In genomic region chr4:23782778-23783455, GRCh38 we compare ENCODE assay signal across 19 cellular contexts.
"Had no signal": no experiment of that assay in that cellular context is flagged by ENCODE, and none has a peak within 500 bp of the region (broad histone marks: within the 10 kb centered on the region; RNA-seq: fewer than 3 reads in every experiment).

No MANE protein-coding gene starts in this region.

- H3K4me1 Mint-ChIP-seq: activated CD4-positive, alpha-beta T cell treated with anti-CD3 and anti-CD28 coated beads, Interleukin-2, amount 10 ng/mL, durations not matched to agents 24 days and 14 days; central memory CD8-positive, alpha-beta T cell; nephron had no signal

- ATAC-seq: activated T-cell treated with anti-CD3 and anti-CD28 coated beads, Interleukin-2, amount 50 U/mL, for 4 hours had no signal

- H3K4me3 ChIP-seq: coronary artery, tibial nerve had no signal

- H3K27ac Mint-ChIP-seq: activated CD4-positive, alpha-beta T cell treated with anti-CD3 and anti-CD28 coated beads, Interleukin-2, amount 10 ng/mL, durations not matched to agents 24 days and 14 days; activated naive CD4-positive, alpha-beta T cell treated with anti-CD3 and anti-CD28 coated beads for 36 hours; stimulated activated naive CD8-positive, alpha-beta T cell treated with anti-CD3 and anti-CD28 coated beads, Interleukin-15, Interleukin-2, amounts not matched to agents 100 ng/mL and 50 ng/mL, for 24 hours had no signal

- H3K27me3 ChIP-seq: tibial nerve had no signal

- H3K27ac ChIP-seq: coronary artery, tibial nerve had no signal

- H3K4me1 ChIP-seq: tibial nerve had no signal

- H3K4me3 Mint-ChIP-seq: activated CD4-positive, alpha-beta T cell treated with anti-CD3 and anti-CD28 coated beads, Interleukin-2, amount 10 ng/mL, durations not matched to agents 24 days and 14 days; activated naive CD4-positive, alpha-beta T cell treated with anti-CD3 and anti-CD28 coated beads for 36 hours; activated T-cell treated with anti-CD3 and anti-CD28 coated beads, Interleukin-2, amount 50 U/mL, for 4 hours; central memory CD8-positive, alpha-beta T cell; nephron; stimulated activated naive CD8-positive, alpha-beta T cell treated with anti-CD3 and anti-CD28 coated beads, Interleukin-15, Interleukin-2, amounts not matched to agents 100 ng/mL and 50 ng/mL, for 24 hours had no signal

- DNase-seq: activated CD4-positive, alpha-beta T cell treated with anti-CD3 and anti-CD28 coated beads, Interleukin-2, amount 10 ng/mL, durations not matched to agents 24 days and 14 days; activated CD4-positive, CD25-positive, alpha-beta regulatory T cell; activated CD8-positive, alpha-beta memory T cell treated with anti-CD3 and anti-CD28 coated beads, Interleukin-2, amount 50 U/mL, for 4 hours; activated naive CD4-positive, alpha-beta T cell treated with anti-CD3 and anti-CD28 coated beads for 36 hours; activated T-cell treated with anti-CD3 and anti-CD28 coated beads, Interleukin-2, amount 50 U/mL, for 4 hours; aorta; erythroblast; hypothalamus; kidney; nucleus accumbens; posterior cingulate gyrus; retina; stimulated activated CD4-positive, alpha-beta T cell treated with anti-CD3 and anti-CD28 coated beads, Interleukin-2, amount 100 ng/mL, for 24 hours; T1000 had no signal

- H3K36me3 ChIP-seq: tibial nerve had no signal

- H3K27me3 Mint-ChIP-seq: activated CD4-positive, alpha-beta T cell treated with anti-CD3 and anti-CD28 coated beads, Interleukin-2, amount 10 ng/mL, durations not matched to agents 24 days and 14 days; central memory CD8-positive, alpha-beta T cell; stimulated activated naive CD8-positive, alpha-beta T cell treated with anti-CD3 and anti-CD28 coated beads, Interleukin-15, Interleukin-2, amounts not matched to agents 100 ng/mL and 50 ng/mL, for 24 hours had no signal
